In the genomic region with DNA sequence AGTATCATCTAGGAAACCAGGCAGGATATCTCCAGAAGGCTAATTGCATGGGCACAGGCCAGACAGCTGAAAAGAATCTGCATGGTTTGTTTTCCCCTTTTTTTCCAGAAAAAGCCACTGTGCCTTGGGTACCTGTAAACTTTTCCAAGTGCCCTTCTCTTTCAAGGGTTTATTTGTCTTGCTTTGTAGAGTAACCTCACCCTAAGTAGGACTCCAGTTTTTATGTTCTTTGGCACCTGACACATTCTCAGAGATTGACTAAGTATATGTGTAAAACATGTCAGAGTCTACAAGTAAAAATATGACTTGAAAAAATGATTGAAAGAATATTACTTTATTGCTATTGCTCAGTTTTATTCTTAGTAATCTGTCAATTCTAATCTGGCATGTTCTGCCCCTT, we compare ENCODE assay signal across 8 cellular contexts.
"Had no signal": no experiment of that assay in that cellular context is flagged by ENCODE, and none has a peak within 500 bp of the region (broad histone marks: within the 10 kb centered on the region; RNA-seq: fewer than 3 reads in every experiment).

No MANE protein-coding gene starts in this region.

- DNase-seq: H9, HCEC 1CT, KG1 had no signal

- ATAC-seq: GM23338, HepG2 had no signal

- H2AFZ ChIP-seq: GM23338 had no signal

- H3K4me2 ChIP-seq: GM23338 had no signal

- H3K4me3 ChIP-seq: GM23338 had no signal

- FAIRE-seq: H1, H54, HepG2, HTR-8/SVneo had no signal
